ENCODE assay signal across 8 cellular contexts in genomic region chr3:186209810-186210752, GRCh38.
DNase-seq lines count a peak whose midpoint lies in the region; ATAC-seq, FAIRE-seq and TF ChIP-seq lines count a peak whose summit lies in the region.

No MANE protein-coding gene starts in this region.

- intact Hi-C loops in natural killer cell (cut with micrococcal nuclease): no loop called here

- no peak for TF ChIP-seq CTCF in natural killer cell (IDR thresholded peaks at IDR 0.05)

- peaks cover 5 to 13% of the 10 kb centered on the region in 2 donors for H3K4me1 Mint-ChIP-seq in natural killer cell treated with Interleukin-12 subunit alpha and Interleukin-12 subunit beta and Interleukin-15 and Interleukin-18, amount 100 ng/mL, for 72 hours (ENCODE audit: low read depth in 2 of 2)
- no peaks in the 10 kb centered on the region for H3K4me1 Mint-ChIP-seq in natural killer cell
- no peaks in the 10 kb centered on the region for H3K4me1 Mint-ChIP-seq in stimulated activated effector memory CD8-positive, alpha-beta T cell treated with anti-CD3 and anti-CD28 coated beads, Interleukin-12 subunit alpha, Interleukin-12 subunit beta, amount 100 ng/mL, for 72 hours

- peak; percentile 62 for FAIRE-seq in islet of Langerhans (lab: Jason Lieb, UNC)

- no peaks in the 10 kb centered on the region for H3K36me3 Mint-ChIP-seq in natural killer cell treated with Interleukin-12 subunit alpha and Interleukin-12 subunit beta and Interleukin-15 and Interleukin-18, amount 100 ng/mL, for 72 hours
- no peaks in the 10 kb centered on the region for H3K36me3 Mint-ChIP-seq in natural killer cell
- H3K36me3 Mint-ChIP-seq in stimulated activated effector memory CD8-positive, alpha-beta T cell treated with anti-CD3 and anti-CD28 coated beads, Interleukin-12 subunit alpha, Interleukin-12 subunit beta, amount 100 ng/mL, for 72 hours: no peaks in the 10 kb centered on the region

- no peak for DNase-seq in natural killer cell treated with Interleukin-12 subunit alpha and Interleukin-12 subunit beta and Interleukin-15 and Interleukin-18, amount 100 ng/mL, for 72 hours (ENCODE audit: low spot score)
- DNase-seq in natural killer cell (no peak), NCI-H510A (lab: John Stamatoyannopoulos, UW) (peak; percentile 63), brain pericyte (ENCODE audit: low read depth, low spot score) (peak; percentile 33), stromal cell of bone marrow (ENCODE audit: low read depth) (peak; percentile 79), activated gamma-delta T cell (lab: John Stamatoyannopoulos, UW) (no peak)
- DNase-seq in stimulated activated effector memory CD8-positive, alpha-beta T cell treated with anti-CD3 and anti-CD28 coated beads, Interleukin-12 subunit alpha, Interleukin-12 subunit beta, amount 100 ng/mL, for 72 hours (ENCODE audit: low spot score in 2 of 2): no peak

- peaks cover 0 to 4% of the 10 kb centered on the region in 2 donors for H3K27me3 Mint-ChIP-seq in natural killer cell treated with Interleukin-12 subunit alpha and Interleukin-12 subunit beta and Interleukin-15 and Interleukin-18, amount 100 ng/mL, for 72 hours
- no peaks in the 10 kb centered on the region for H3K27me3 Mint-ChIP-seq in natural killer cell (ENCODE audit: low read depth in 2 of 2)

- peaks cover 2% of the 10 kb centered on the region for H3K9me3 Mint-ChIP-seq in natural killer cell treated with Interleukin-12 subunit alpha and Interleukin-12 subunit beta and Interleukin-15 and Interleukin-18, amount 100 ng/mL, for 72 hours
- no peaks in the 10 kb centered on the region for H3K9me3 Mint-ChIP-seq in natural killer cell
- no peaks in the 10 kb centered on the region for H3K9me3 Mint-ChIP-seq in stimulated activated effector memory CD8-positive, alpha-beta T cell treated with anti-CD3 and anti-CD28 coated beads, Interleukin-12 subunit alpha, Interleukin-12 subunit beta, amount 100 ng/mL, for 72 hours

- no peak overlapping the region for H3K4me3 Mint-ChIP-seq in natural killer cell treated with Interleukin-12 subunit alpha and Interleukin-12 subunit beta and Interleukin-15 and Interleukin-18, amount 100 ng/mL, for 72 hours
- H3K4me3 Mint-ChIP-seq in natural killer cell: no peak overlapping the region
- no peak overlapping the region for H3K4me3 Mint-ChIP-seq in stimulated activated effector memory CD8-positive, alpha-beta T cell treated with anti-CD3 and anti-CD28 coated beads, Interleukin-12 subunit alpha, Interleukin-12 subunit beta, amount 100 ng/mL, for 72 hours

- H3K27ac Mint-ChIP-seq in natural killer cell treated with Interleukin-12 subunit alpha and Interleukin-12 subunit beta and Interleukin-15 and Interleukin-18, amount 100 ng/mL, for 72 hours: peak overlapping the region in 1 of 2 donors; percentile 78
- no peak overlapping the region for H3K27ac Mint-ChIP-seq in natural killer cell
- no peak overlapping the region for H3K27ac Mint-ChIP-seq in stimulated activated effector memory CD8-positive, alpha-beta T cell treated with anti-CD3 and anti-CD28 coated beads, Interleukin-12 subunit alpha, Interleukin-12 subunit beta, amount 100 ng/mL, for 72 hours

- ATAC-seq in natural killer cell treated with Interleukin-12 subunit alpha and Interleukin-12 subunit beta and Interleukin-15 and Interleukin-18, amount 100 ng/mL, for 72 hours: peak; percentile 36 to 46
- no peak for ATAC-seq in natural killer cell
- ATAC-seq in stimulated activated effector memory CD8-positive, alpha-beta T cell treated with anti-CD3 and anti-CD28 coated beads, Interleukin-12 subunit alpha, Interleukin-12 subunit beta, amount 100 ng/mL, for 72 hours: no peak

Comparison
In these comparisons a context has a peak if more than half of its experiments do, and no peak if none do; other contexts are left out.
1. ATAC-seq: peak in natural killer cell treated with Interleukin-12 subunit alpha and Interleukin-12 subunit beta and Interleukin-15 and Interleukin-18, amount 100 ng/mL, for 72 hours (2 of 2); none in natural killer cell (0 of 3) and stimulated activated effector memory CD8-positive, alpha-beta T cell treated with anti-CD3 and anti-CD28 coated beads, Interleukin-12 subunit alpha, Interleukin-12 subunit beta, amount 100 ng/mL, for 72 hours (single experiment).
2. DNase-seq: peak in NCI-H510A (single experiment), brain pericyte (single experiment) and stromal cell of bone marrow (single experiment); none in natural killer cell treated with Interleukin-12 subunit alpha and Interleukin-12 subunit beta and Interleukin-15 and Interleukin-18, amount 100 ng/mL, for 72 hours (single experiment), natural killer cell (single experiment), activated gamma-delta T cell (single experiment) and stimulated activated effector memory CD8-positive, alpha-beta T cell treated with anti-CD3 and anti-CD28 coated beads, Interleukin-12 subunit alpha, Interleukin-12 subunit beta, amount 100 ng/mL, for 72 hours (0 of 2).